Comparison of ENCODE assay signal across 1 cellular context in the genomic region with DNA sequence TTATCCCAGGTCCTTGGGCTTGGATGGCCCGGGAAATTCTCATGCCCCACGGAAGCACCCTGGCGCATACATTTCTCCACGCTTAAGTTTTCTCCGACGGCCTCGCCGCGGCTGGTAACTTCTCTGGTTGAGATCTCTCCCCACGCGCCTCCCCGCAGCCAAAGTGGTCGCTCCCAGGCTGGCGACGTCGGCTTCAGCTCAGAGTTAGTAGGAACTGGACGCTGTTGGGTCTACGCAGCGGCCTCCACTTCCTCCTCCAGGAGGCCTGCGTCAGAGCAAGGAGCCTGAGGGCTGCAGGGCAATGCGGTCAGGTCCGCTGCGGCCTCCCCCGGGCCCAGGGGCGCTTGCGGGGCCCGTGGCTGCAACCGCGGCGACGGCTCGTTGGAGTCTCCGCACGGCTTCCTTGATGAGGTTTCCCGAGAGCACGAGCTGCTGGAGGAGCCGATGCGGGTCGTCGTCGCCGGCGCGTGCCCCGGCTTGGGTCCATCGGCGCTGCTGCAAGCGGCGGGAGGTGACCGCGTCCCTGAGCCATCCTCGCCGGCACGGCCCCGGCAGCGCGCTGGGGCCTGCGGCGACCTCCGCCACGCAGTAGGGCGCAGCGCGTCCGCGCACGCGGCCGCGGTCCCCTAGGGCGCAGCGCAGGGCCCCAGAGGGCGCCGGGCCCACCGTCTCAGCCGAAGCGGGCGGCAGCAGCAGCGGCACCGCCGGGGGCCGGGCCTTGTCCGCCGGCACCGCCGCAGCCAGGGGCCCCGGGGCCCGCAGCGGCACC.
TF ChIP-seq lines count a peak whose summit lies in the region.

No MANE protein-coding gene starts in this region.

TF ChIP-seq in liver, 16 proteins besides CTCF, POLR2A, EP300 and RAD21 (continued from another document):
- TF ChIP-seq, protein P1, sequence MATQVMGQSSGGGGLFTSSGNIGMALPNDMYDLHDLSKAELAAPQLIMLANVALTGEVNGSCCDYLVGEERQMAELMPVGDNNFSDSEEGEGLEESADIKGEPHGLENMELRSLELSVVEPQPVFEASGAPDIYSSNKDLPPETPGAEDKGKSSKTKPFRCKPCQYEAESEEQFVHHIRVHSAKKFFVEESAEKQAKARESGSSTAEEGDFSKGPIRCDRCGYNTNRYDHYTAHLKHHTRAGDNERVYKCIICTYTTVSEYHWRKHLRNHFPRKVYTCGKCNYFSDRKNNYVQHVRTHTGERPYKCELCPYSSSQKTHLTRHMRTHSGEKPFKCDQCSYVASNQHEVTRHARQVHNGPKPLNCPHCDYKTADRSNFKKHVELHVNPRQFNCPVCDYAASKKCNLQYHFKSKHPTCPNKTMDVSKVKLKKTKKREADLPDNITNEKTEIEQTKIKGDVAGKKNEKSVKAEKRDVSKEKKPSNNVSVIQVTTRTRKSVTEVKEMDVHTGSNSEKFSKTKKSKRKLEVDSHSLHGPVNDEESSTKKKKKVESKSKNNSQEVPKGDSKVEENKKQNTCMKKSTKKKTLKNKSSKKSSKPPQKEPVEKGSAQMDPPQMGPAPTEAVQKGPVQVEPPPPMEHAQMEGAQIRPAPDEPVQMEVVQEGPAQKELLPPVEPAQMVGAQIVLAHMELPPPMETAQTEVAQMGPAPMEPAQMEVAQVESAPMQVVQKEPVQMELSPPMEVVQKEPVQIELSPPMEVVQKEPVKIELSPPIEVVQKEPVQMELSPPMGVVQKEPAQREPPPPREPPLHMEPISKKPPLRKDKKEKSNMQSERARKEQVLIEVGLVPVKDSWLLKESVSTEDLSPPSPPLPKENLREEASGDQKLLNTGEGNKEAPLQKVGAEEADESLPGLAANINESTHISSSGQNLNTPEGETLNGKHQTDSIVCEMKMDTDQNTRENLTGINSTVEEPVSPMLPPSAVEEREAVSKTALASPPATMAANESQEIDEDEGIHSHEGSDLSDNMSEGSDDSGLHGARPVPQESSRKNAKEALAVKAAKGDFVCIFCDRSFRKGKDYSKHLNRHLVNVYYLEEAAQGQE (IDR thresholded peaks at IDR 0.05) = no peak
- TF ChIP-seq GABPA (IDR thresholded peaks at IDR 0.05 in 1 of 2, conservative IDR thresholded peaks at IDR 0.05 in 1 of 2) = no peak
- TF ChIP-seq FOXA1 (IDR thresholded peaks at IDR 0.05) = no peak
- TF ChIP-seq JUND (IDR thresholded peaks at IDR 0.05) = no peak
